ENCODE assay signal across 24 cellular contexts in the genomic region with DNA sequence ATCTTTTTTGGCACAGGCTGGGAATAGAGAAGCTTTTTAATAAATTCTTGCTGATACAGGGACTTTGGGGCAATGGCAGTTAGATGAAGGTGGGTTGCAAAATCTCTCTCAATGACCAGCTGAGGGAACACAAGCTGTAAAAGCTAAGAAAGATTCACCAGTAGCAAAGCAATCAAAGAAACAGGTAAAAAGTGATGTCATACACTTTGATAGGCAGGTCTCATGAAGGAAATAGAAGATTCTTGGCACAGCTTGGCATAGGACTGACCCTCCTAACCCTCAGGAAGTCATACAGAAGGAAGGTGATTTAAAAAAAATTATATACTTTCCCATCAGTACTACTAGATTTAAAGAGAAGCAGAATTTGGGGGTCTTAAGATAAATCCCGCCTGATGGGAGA.
"Had no signal": no experiment of that assay in that cellular context is flagged by ENCODE, and none has a peak within 500 bp of the region (broad histone marks: within the 10 kb centered on the region; RNA-seq: fewer than 3 reads in every experiment).

No MANE protein-coding gene starts in this region.

- H3K36me3 ChIP-seq: colonic mucosa, gastrocnemius medialis, prostate gland, right atrium auricular region, sigmoid colon, suprapubic skin, transverse colon, upper lobe of right lung, uterus had no signal

- H3K4me3 ChIP-seq: colonic mucosa, gastrocnemius medialis, mucosa of descending colon, prostate gland, right atrium auricular region, sigmoid colon, suprapubic skin, transverse colon, upper lobe of right lung, uterus had no signal

- FAIRE-seq: keratinocyte had no signal

- H3K27ac ChIP-seq: colonic mucosa, epithelial cell of prostate, gastrocnemius medialis, prostate gland, right atrium auricular region, sigmoid colon, suprapubic skin, transverse colon, upper lobe of right lung, uterus had no signal

- H3K27me3 ChIP-seq: colonic mucosa, gastrocnemius medialis, right atrium auricular region, sigmoid colon, suprapubic skin, transverse colon, upper lobe of right lung, uterus had no signal

- DNase-seq: colonic mucosa; effector CD8-positive, alpha-beta T cell; endodermal cell; foreskin fibroblast; gastrocnemius medialis; head of caudate nucleus; mesenchymal stem cell; mucosa of descending colon; naive B cell; nucleus accumbens; sigmoid colon; stimulated activated CD4-positive, alpha-beta T cell treated with anti-CD3 and anti-CD28 coated beads, Interleukin-2, amount 100 ng/mL, for 48 hours; stimulated activated naive CD4-positive, alpha-beta T cell; stimulated activated naive CD8-positive, alpha-beta T cell treated with anti-CD3 and anti-CD28 coated beads, Interleukin-15, amount 100 ng/mL, for 72 hours; transverse colon; upper lobe of right lung; uterus had no signal

- ATAC-seq: esophagus mucosa; gastrocnemius medialis; mucosa of descending colon; natural killer cell treated with Interleukin-12 subunit alpha and Interleukin-12 subunit beta and Interleukin-15 and Interleukin-18, amount 100 ng/mL, for 72 hours; stimulated activated naive CD8-positive, alpha-beta T cell treated with anti-CD3 and anti-CD28 coated beads, Interleukin-15, amount 100 ng/mL, for 72 hours; upper lobe of right lung had no signal

- H3K9me3 ChIP-seq: colonic mucosa, gastrocnemius medialis, mucosa of descending colon, prostate gland, right atrium auricular region, sigmoid colon, suprapubic skin, transverse colon, upper lobe of right lung, uterus had no signal

- H3K4me1 ChIP-seq: colonic mucosa, gastrocnemius medialis, prostate gland, right atrium auricular region, uterus had no signal
